Comparison of ENCODE assay signal across 10 cellular contexts in the genomic region with DNA sequence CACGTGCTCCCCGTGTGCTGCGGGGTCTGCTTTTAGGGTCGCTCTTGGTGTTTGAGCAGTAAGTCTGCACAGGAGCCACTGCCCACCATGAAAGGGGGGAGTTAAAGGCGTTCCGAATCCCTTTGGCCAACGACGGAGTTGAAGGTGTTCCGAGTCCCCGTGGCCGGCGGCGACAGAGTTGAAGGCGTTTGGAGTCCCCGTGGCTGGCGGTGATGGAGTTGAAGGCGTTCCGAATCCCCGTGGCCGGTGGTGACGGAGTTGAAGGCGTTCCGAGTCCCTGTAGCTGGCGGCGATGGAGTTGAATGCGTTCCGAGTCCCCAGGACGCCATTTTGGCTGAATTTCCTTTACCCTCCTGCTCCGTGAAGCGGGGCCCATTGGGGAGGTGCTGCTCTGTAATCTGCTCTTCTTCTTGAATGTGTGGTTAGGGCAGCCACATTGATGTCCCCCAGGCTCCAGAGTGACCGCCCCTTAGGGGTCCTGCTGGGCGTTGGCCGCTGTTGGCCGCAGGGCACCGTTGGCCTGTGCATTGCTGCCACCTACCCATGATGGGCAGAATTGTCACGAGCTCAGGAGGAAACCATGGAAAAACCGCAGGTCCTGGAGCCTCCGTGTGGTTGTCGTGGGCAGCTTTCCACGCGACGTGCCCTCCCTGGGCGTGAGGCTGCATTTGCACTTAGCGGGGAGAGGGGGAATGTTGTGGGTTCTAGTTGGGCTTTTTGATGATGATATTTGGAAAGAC.
DNase-seq lines count a peak whose midpoint lies in the region; ATAC-seq and TF ChIP-seq lines count a peak whose summit lies in the region.
"Had no signal": no experiment of that assay in that cellular context is flagged by ENCODE, and none has a peak within 500 bp of the region (broad histone marks: within the 10 kb centered on the region; RNA-seq: fewer than 3 reads in every experiment).

No MANE protein-coding gene starts in this region.

- no peaks in the 10 kb centered on the region for H3K79me2 ChIP-seq in smooth muscle cell (ENCODE audit: low read depth)

- no peak for ATAC-seq in foreskin keratinocyte
- no peak for ATAC-seq in GM21737 (IDR thresholded peaks at IDR 0.05; ENCODE audit: unreplicated experiment)
- ATAC-seq in activated naive CD8-positive, alpha-beta T cell treated with anti-CD3 and anti-CD28 coated beads, Interleukin-2, amount 50 U/mL, for 24 hours, result no peak

- no peaks in the 10 kb centered on the region for H4K20me1 ChIP-seq in smooth muscle cell (ENCODE audit: low read depth)

- H3K27ac ChIP-seq in foreskin keratinocyte (no peak overlapping the region), smooth muscle cell (ENCODE audit: low read depth) (no peak overlapping the region)
- H3K27ac ChIP-seq: sigmoid colon had no signal

- H3K9me3 ChIP-seq in smooth muscle cell (replicated peaks; ENCODE audit: low read depth), result no peaks in the 10 kb centered on the region
- H3K9me3 ChIP-seq: sigmoid colon had no signal

- no peaks in the 10 kb centered on the region for H3F3A ChIP-seq in smooth muscle cell (ENCODE audit: low read depth)

- no peak overlapping the region for H3K4me3 Mint-ChIP-seq in activated naive CD8-positive, alpha-beta T cell treated with anti-CD3 and anti-CD28 coated beads, Interleukin-2, amount 50 U/mL, for 24 hours

- 96% methylated on average over 44 of the region's 44 CpGs for WGBS in smooth muscle cell (ENCODE audit: low lambda C conversion rate)

- no peak overlapping the region for H3K9ac ChIP-seq in smooth muscle cell (ENCODE audit: low read depth)

- H3K27me3 Mint-ChIP-seq in activated naive CD8-positive, alpha-beta T cell treated with anti-CD3 and anti-CD28 coated beads, Interleukin-2, amount 50 U/mL, for 24 hours, result no peaks in the 10 kb centered on the region

- H2AFZ ChIP-seq in smooth muscle cell (ENCODE audit: low read depth), result no peak overlapping the region

- no peaks in the 10 kb centered on the region for H3K9me3 Mint-ChIP-seq in activated naive CD8-positive, alpha-beta T cell treated with anti-CD3 and anti-CD28 coated beads, Interleukin-2, amount 50 U/mL, for 24 hours

- DNase-seq in NCI-H2196 (lab: John Stamatoyannopoulos, UW; ENCODE audit: unreplicated experiment), result peak; percentile 28
- DNase-seq in NCI-H2196 treated with DMSO at 0.1 percent for 48 hours (lab: John Stamatoyannopoulos, UW; ENCODE audit: unreplicated experiment), result no peak
- DNase-seq in UCSD-AML1 (lab: John Stamatoyannopoulos, UW; ENCODE audit: unreplicated experiment), result peak; percentile 27
- no peak for DNase-seq in foreskin keratinocyte
- no peak for DNase-seq in smooth muscle cell (lab: John Stamatoyannopoulos, UW; ENCODE audit: unreplicated experiment)
- DNase-seq in NCI-H446 (lab: John Stamatoyannopoulos, UW), result no peak
- DNase-seq in activated naive CD8-positive, alpha-beta T cell treated with anti-CD3 and anti-CD28 coated beads, Interleukin-2, amount 50 U/mL, for 24 hours, result no peak
- DNase-seq: KG1, sigmoid colon had no signal

- H3K27me3 ChIP-seq in foreskin keratinocyte (no peaks in the 10 kb centered on the region), smooth muscle cell (ENCODE audit: low read depth) (no peaks in the 10 kb centered on the region)
- H3K27me3 ChIP-seq: sigmoid colon had no signal

- no peaks in the 10 kb centered on the region for H3K36me3 ChIP-seq in smooth muscle cell (ENCODE audit: low read depth)

- H3K36me3 Mint-ChIP-seq in activated naive CD8-positive, alpha-beta T cell treated with anti-CD3 and anti-CD28 coated beads, Interleukin-2, amount 50 U/mL, for 24 hours (ENCODE audit: low read depth), result peaks cover 8% of the 10 kb centered on the region

- H3K4me1 ChIP-seq in foreskin keratinocyte, result no peaks in the 10 kb centered on the region
- no peaks in the 10 kb centered on the region for H3K4me1 ChIP-seq in smooth muscle cell (ENCODE audit: low read depth)
- H3K4me1 ChIP-seq: sigmoid colon had no signal

- no peak overlapping the region for H3K27ac Mint-ChIP-seq in activated naive CD8-positive, alpha-beta T cell treated with anti-CD3 and anti-CD28 coated beads, Interleukin-2, amount 50 U/mL, for 24 hours

- H3K4me2 ChIP-seq in smooth muscle cell, result no peak overlapping the region

- peaks cover 32% of the 10 kb centered on the region for H3K4me1 Mint-ChIP-seq in activated naive CD8-positive, alpha-beta T cell treated with anti-CD3 and anti-CD28 coated beads, Interleukin-2, amount 50 U/mL, for 24 hours

- TF ChIP-seq CTCF in foreskin keratinocyte (conservative IDR thresholded peaks at IDR 0.05) (peak; percentile 56), smooth muscle cell (IDR thresholded peaks at IDR 0.05; ENCODE audit: borderline replicate concordance, insufficient read depth, poor library complexity, severe bottlenecking) (peak; percentile 27)

- no peak overlapping the region for H3K4me3 ChIP-seq in smooth muscle cell
- H3K4me3 ChIP-seq: sigmoid colon had no signal

Comparison
In these comparisons a context has a peak if more than half of its experiments do, and no peak if none do; other contexts are left out.
1. DNase-seq: peak in NCI-H2196 (single experiment) and UCSD-AML1 (single experiment); none in NCI-H2196 treated with DMSO at 0.1 percent for 48 hours (single experiment), foreskin keratinocyte (0 of 2), smooth muscle cell (single experiment), NCI-H446 (0 of 2) and activated naive CD8-positive, alpha-beta T cell treated with anti-CD3 and anti-CD28 coated beads, Interleukin-2, amount 50 U/mL, for 24 hours (single experiment).